Comparison of ENCODE assay signal across 10 cellular contexts in genomic region chr9:136537896-136538598, GRCh38. TPM values are rescaled to one million over a fixed set of nuclear protein-coding genes. Genes with fewer than 3 reads are reported as not detected.
DNase-seq lines count a peak whose midpoint lies in the region; ATAC-seq and TF ChIP-seq lines count a peak whose summit lies in the region.
"Had no signal": no experiment of that assay in that cellular context is flagged by ENCODE, and none has a peak within 500 bp of the region (broad histone marks: within the 10 kb centered on the region; RNA-seq: fewer than 3 reads in every experiment).

No MANE protein-coding gene starts in this region.

- POLR2A ChIA-PET in T-cell (lab: Charles Lee): interaction anchor here in 1 of 2 donors (0.8 kb wide), 1 partner anchor 8 kb away, joined by 4 read pairs; no protein-coding TSS in a partner anchor

- no peaks in the 10 kb centered on the region for H3K27me3 ChIP-seq in GM06990 (replicated peaks; ENCODE audit: control insufficient read depth, insufficient read depth, low read length)

- CTCF ChIA-PET in T-cell (lab: Charles Lee): no interaction called here

- no peak for TF ChIP-seq CTCF in GM06990 (IDR thresholded peaks at IDR 0.05; ENCODE audit: insufficient read depth, low read length, poor library complexity, severe bottlenecking)
- TF ChIP-seq CTCF in epithelial cell of esophagus (IDR thresholded peaks at IDR 0.05; ENCODE audit: insufficient read depth, low read depth, low read length, missing control alignments): no peak

- H3K4me1 Mint-ChIP-seq in T-cell: peaks cover 60 to 78% (median 73%) of the 10 kb centered on the region in 3 donors
- peaks cover 60% of the 10 kb centered on the region for H3K4me1 Mint-ChIP-seq in stimulated activated effector memory CD8-positive, alpha-beta T cell treated with anti-CD3 and anti-CD28 coated beads, Interleukin-12 subunit alpha, Interleukin-12 subunit beta, amount 100 ng/mL, for 72 hours

- ATAC-seq in T-cell (replicated peaks in 1 of 4) (no peak), HG02938 (IDR thresholded peaks at IDR 0.05; ENCODE audit: unreplicated experiment) (no peak)
- ATAC-seq in stimulated activated effector memory CD8-positive, alpha-beta T cell treated with anti-CD3 and anti-CD28 coated beads, Interleukin-12 subunit alpha, Interleukin-12 subunit beta, amount 100 ng/mL, for 72 hours: no peak

- H3K27me3 Mint-ChIP-seq in T-cell: no peaks in the 10 kb centered on the region

- H3K9me3 Mint-ChIP-seq in T-cell: no peaks in the 10 kb centered on the region
- no peaks in the 10 kb centered on the region for H3K9me3 Mint-ChIP-seq in stimulated activated effector memory CD8-positive, alpha-beta T cell treated with anti-CD3 and anti-CD28 coated beads, Interleukin-12 subunit alpha, Interleukin-12 subunit beta, amount 100 ng/mL, for 72 hours

- H3K27ac Mint-ChIP-seq in T-cell: peak overlapping the region; percentile 98 to 100
- H3K27ac Mint-ChIP-seq in stimulated activated effector memory CD8-positive, alpha-beta T cell treated with anti-CD3 and anti-CD28 coated beads, Interleukin-12 subunit alpha, Interleukin-12 subunit beta, amount 100 ng/mL, for 72 hours: peak overlapping the region; percentile 99

- DNase-seq in GM06990 (ENCODE audit: extremely low read depth, insufficient read length): no peak
- no peak for DNase-seq in T-cell
- no peak for DNase-seq in epithelial cell of esophagus (ENCODE audit: low read depth)
- DNase-seq in stimulated activated effector memory CD8-positive, alpha-beta T cell treated with anti-CD3 and anti-CD28 coated beads, Interleukin-12 subunit alpha, Interleukin-12 subunit beta, amount 100 ng/mL, for 72 hours (ENCODE audit: low spot score in 2 of 2): no peak
- no peak for DNase-seq in midbrain (lab: John Stamatoyannopoulos, UW)
- no peak for DNase-seq in OCI-M1 (lab: John Stamatoyannopoulos, UW)
- DNase-seq: GDM1, mesendoderm, NCI-H1417 treated with DMSO at 0.1 percent for 48 hours had no signal

- H3K4me3 Mint-ChIP-seq in T-cell: peak overlapping the region; percentile 28 to 87 (median 82)
- H3K4me3 Mint-ChIP-seq in stimulated activated effector memory CD8-positive, alpha-beta T cell treated with anti-CD3 and anti-CD28 coated beads, Interleukin-12 subunit alpha, Interleukin-12 subunit beta, amount 100 ng/mL, for 72 hours: peak overlapping the region; percentile 88

- H3K36me3 Mint-ChIP-seq in T-cell: peaks cover 5% of the 10 kb centered on the region
- H3K36me3 Mint-ChIP-seq in stimulated activated effector memory CD8-positive, alpha-beta T cell treated with anti-CD3 and anti-CD28 coated beads, Interleukin-12 subunit alpha, Interleukin-12 subunit beta, amount 100 ng/mL, for 72 hours: peaks cover 77% of the 10 kb centered on the region

- H3K36me3 ChIP-seq in GM06990 (ENCODE audit: control insufficient read depth, insufficient read depth, low read length): peaks cover 20% of the 10 kb centered on the region

- H3K4me3 ChIP-seq in GM06990 (replicated peaks; ENCODE audit: low read depth, low read length): peak overlapping the region; percentile 37
- H3K4me3 ChIP-seq in epithelial cell of esophagus (ENCODE audit: low read length): peak overlapping the region; percentile 7

RNA-seq across cellular contexts. Expression of gene NOTCH1, which starts 7.8 kb away (rescaled TPM):
- total RNA-seq in T-cell: 10 to 100 TPM; 50.1 to 96.1 (median 84.1) TPM

RNA-seq across cellular contexts. Expression of gene SEC16A, which starts 55.2 kb away (rescaled TPM):
- 10 to 100 TPM; 76.3 to 99.0 (median 92.4) TPM for total RNA-seq in T-cell
